ENCODE assay signal across 9 cellular contexts in the genomic region with DNA sequence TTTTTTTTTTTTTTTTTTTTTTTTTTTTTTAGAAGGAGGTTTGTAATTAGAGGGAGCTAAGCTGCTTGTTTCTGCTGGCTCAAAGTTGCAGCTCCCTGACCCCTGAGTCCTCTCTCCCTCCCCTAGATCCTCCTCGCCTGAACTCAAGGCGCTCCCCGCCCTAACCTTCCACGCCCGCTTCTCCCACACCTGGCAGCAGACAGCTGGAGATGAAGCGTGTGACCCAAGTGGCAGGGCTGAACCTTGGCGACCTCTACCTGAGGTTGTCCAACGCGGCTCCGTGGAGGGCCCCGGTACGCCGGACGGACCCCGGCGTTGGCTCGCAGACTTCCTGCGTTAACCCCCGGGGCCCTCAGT. TPM values are rescaled to one million over a fixed set of nuclear protein-coding genes. Genes with fewer than 3 reads are reported as not detected.
DNase-seq lines count a peak whose midpoint lies in the region; ATAC-seq and TF ChIP-seq lines count a peak whose summit lies in the region.
"Had no signal": no experiment of that assay in that cellular context is flagged by ENCODE, and none has a peak within 500 bp of the region (broad histone marks: within the 10 kb centered on the region; RNA-seq: fewer than 3 reads in every experiment).

No MANE protein-coding gene starts in this region.

- H3K9ac ChIP-seq in HUES64 (ENCODE audit: low read depth, low read length) = peak overlapping the region; percentile 53

- DNase-seq in choroid plexus epithelial cell (ENCODE audit: low read depth) = no peak
- peak; percentile 23 for DNase-seq in kidney tubule cell (ENCODE audit: low spot score)
- no peak for DNase-seq in stomach
- DNase-seq in NCI-H2081 treated with DMSO at 0.1 percent for 48 hours (lab: John Stamatoyannopoulos, UW) = no peak
- DNase-seq in foreskin melanocyte = no peak
- DNase-seq in activated T-helper 2 cell treated with anti-CD3 and anti-CD28 coated beads, Interferon-gamma antibody, Interleukin-2, Interleukin-4, amounts not matched to agents 10 μg/mL and 5 μg/mL and 100 μg/mL, durations not matched to agents 14 hours and 24 hours and 36 hours (ENCODE audit: low spot score) = no peak
- DNase-seq: activated CD4-positive, alpha-beta memory T cell treated with anti-CD3 and anti-CD28 coated beads, Interleukin-2, amount 10 ng/mL, durations not matched to agents 7 days and 5 days had no signal

- no peaks in the 10 kb centered on the region for H3K4me1 Mint-ChIP-seq in activated T-helper 2 cell treated with anti-CD3 and anti-CD28 coated beads, Interferon-gamma antibody, Interleukin-2, Interleukin-4, amounts not matched to agents 10 μg/mL and 5 μg/mL and 100 μg/mL, durations not matched to agents 14 hours and 24 hours and 36 hours (ENCODE audit: low read depth)
- peaks cover 6% of the 10 kb centered on the region for H3K4me1 Mint-ChIP-seq in stimulated activated memory B cell treated with anti-CD40 and anti-IgM and Interleukin-4, amounts not matched to agents 10 μg/mL and 1 μg/mL and 100 μg/mL, for 72 hours
- H3K4me1 Mint-ChIP-seq: activated CD4-positive, alpha-beta memory T cell treated with anti-CD3 and anti-CD28 coated beads, Interleukin-2, amount 10 ng/mL, durations not matched to agents 7 days and 5 days had no signal

- H3K36me3 Mint-ChIP-seq in activated T-helper 2 cell treated with anti-CD3 and anti-CD28 coated beads, Interferon-gamma antibody, Interleukin-2, Interleukin-4, amounts not matched to agents 10 μg/mL and 5 μg/mL and 100 μg/mL, durations not matched to agents 14 hours and 24 hours and 36 hours (ENCODE audit: low read depth) = no peaks in the 10 kb centered on the region
- H3K36me3 Mint-ChIP-seq in stimulated activated memory B cell treated with anti-CD40 and anti-IgM and Interleukin-4, amounts not matched to agents 10 μg/mL and 1 μg/mL and 100 μg/mL, for 72 hours = no peaks in the 10 kb centered on the region

- H3K4me1 ChIP-seq in HUES64 (ENCODE audit: insufficient read depth, low read length) (no peaks in the 10 kb centered on the region), stomach (peaks cover 7 to 47% (median 24%) of the 10 kb centered on the region in 4 donors)

- H3K36me3 ChIP-seq in HUES64 (ENCODE audit: insufficient read depth, low read length) (no peaks in the 10 kb centered on the region), stomach (no peaks in the 10 kb centered on the region)

- intact Hi-C loops in stomach (cut with DNase I; ENCODE audit: low total_unique reads) = no loop called here
- intact Hi-C loops in activated T-helper 2 cell treated with anti-CD3 and anti-CD28 coated beads, Interferon-gamma antibody, Interleukin-2, Interleukin-4, amounts not matched to agents 10 μg/mL and 5 μg/mL and 100 μg/mL, durations not matched to agents 14 hours and 24 hours and 36 hours (cut with micrococcal nuclease) = no loop called here

- no peak for TF ChIP-seq POLR2A in stomach (IDR thresholded peaks at IDR 0.05)

- peaks cover 58% of the 10 kb centered on the region for H3K27me3 ChIP-seq in HUES64 (ENCODE audit: insufficient read depth, low read length)
- H3K27me3 ChIP-seq in stomach = peaks cover 7 to 25% (median 22%) of the 10 kb centered on the region in 3 donors

- no peak overlapping the region for H3K4me3 Mint-ChIP-seq in activated T-helper 2 cell treated with anti-CD3 and anti-CD28 coated beads, Interferon-gamma antibody, Interleukin-2, Interleukin-4, amounts not matched to agents 10 μg/mL and 5 μg/mL and 100 μg/mL, durations not matched to agents 14 hours and 24 hours and 36 hours (ENCODE audit: low read depth)
- H3K4me3 Mint-ChIP-seq in stimulated activated memory B cell treated with anti-CD40 and anti-IgM and Interleukin-4, amounts not matched to agents 10 μg/mL and 1 μg/mL and 100 μg/mL, for 72 hours = no peak overlapping the region
- H3K4me3 Mint-ChIP-seq: activated CD4-positive, alpha-beta memory T cell treated with anti-CD3 and anti-CD28 coated beads, Interleukin-2, amount 10 ng/mL, durations not matched to agents 7 days and 5 days had no signal

- H3K27ac ChIP-seq in HUES64 (ENCODE audit: low read depth, low read length) = no peak overlapping the region
- H3K27ac ChIP-seq in stomach = peak overlapping the region in 4 of 5 donors; percentile 1 to 74 (median 41)

- H3K27me3 Mint-ChIP-seq in activated T-helper 2 cell treated with anti-CD3 and anti-CD28 coated beads, Interferon-gamma antibody, Interleukin-2, Interleukin-4, amounts not matched to agents 10 μg/mL and 5 μg/mL and 100 μg/mL, durations not matched to agents 14 hours and 24 hours and 36 hours (ENCODE audit: low read depth) = peaks cover 24% of the 10 kb centered on the region
- H3K27me3 Mint-ChIP-seq in stimulated activated memory B cell treated with anti-CD40 and anti-IgM and Interleukin-4, amounts not matched to agents 10 μg/mL and 1 μg/mL and 100 μg/mL, for 72 hours = peaks cover 52% of the 10 kb centered on the region

- TF ChIP-seq EP300 in stomach (IDR thresholded peaks at IDR 0.05) = no peak

- H3K9me3 ChIP-seq in HUES64 (ENCODE audit: insufficient read depth, low read depth, low read length) = no peaks in the 10 kb centered on the region
- no peaks in the 10 kb centered on the region for H3K9me3 ChIP-seq in stomach

- ATAC-seq in stimulated activated memory B cell treated with anti-CD40 and anti-IgM and Interleukin-4, amounts not matched to agents 10 μg/mL and 1 μg/mL and 100 μg/mL, for 72 hours = no peak

- H3K27ac Mint-ChIP-seq in activated T-helper 2 cell treated with anti-CD3 and anti-CD28 coated beads, Interferon-gamma antibody, Interleukin-2, Interleukin-4, amounts not matched to agents 10 μg/mL and 5 μg/mL and 100 μg/mL, durations not matched to agents 14 hours and 24 hours and 36 hours = no peak overlapping the region
- no peak overlapping the region for H3K27ac Mint-ChIP-seq in stimulated activated memory B cell treated with anti-CD40 and anti-IgM and Interleukin-4, amounts not matched to agents 10 μg/mL and 1 μg/mL and 100 μg/mL, for 72 hours
- H3K27ac Mint-ChIP-seq: activated CD4-positive, alpha-beta memory T cell treated with anti-CD3 and anti-CD28 coated beads, Interleukin-2, amount 10 ng/mL, durations not matched to agents 7 days and 5 days had no signal

- TF ChIP-seq CTCF in choroid plexus epithelial cell (conservative IDR thresholded peaks at IDR 0.05; ENCODE audit: low read depth, low read length) (no peak), stomach (IDR thresholded peaks at IDR 0.05) (no peak)

- H3K4me3 ChIP-seq in HUES64 (ENCODE audit: low read length) = peak overlapping the region; percentile 81
- H3K4me3 ChIP-seq in choroid plexus epithelial cell (ENCODE audit: low read depth, low read length) = peak overlapping the region; percentile 55
- peak overlapping the region; percentile 40 to 57 (median 50) for H3K4me3 ChIP-seq in stomach

- no peaks in the 10 kb centered on the region for H3K9me3 Mint-ChIP-seq in activated T-helper 2 cell treated with anti-CD3 and anti-CD28 coated beads, Interferon-gamma antibody, Interleukin-2, Interleukin-4, amounts not matched to agents 10 μg/mL and 5 μg/mL and 100 μg/mL, durations not matched to agents 14 hours and 24 hours and 36 hours
- H3K9me3 Mint-ChIP-seq in stimulated activated memory B cell treated with anti-CD40 and anti-IgM and Interleukin-4, amounts not matched to agents 10 μg/mL and 1 μg/mL and 100 μg/mL, for 72 hours = no peaks in the 10 kb centered on the region
- H3K9me3 Mint-ChIP-seq: activated CD4-positive, alpha-beta memory T cell treated with anti-CD3 and anti-CD28 coated beads, Interleukin-2, amount 10 ng/mL, durations not matched to agents 7 days and 5 days had no signal

- under 1% methylated on average over 19 of the region's 19 CpGs for WGBS in HUES64
- WGBS in stomach, 5 donors = 4 to 9% (median 5%) methylated on average over 14 to 19 of the region's 19 CpGs

RNA-seq across cellular contexts. Expression of a gene that starts 0.8 kb away (rescaled TPM):
- 0.20 TPM for polyA plus RNA-seq in HUES64 (2013, experiment 1 of 2)
- not detected for polyA plus RNA-seq in HUES64 (2013, experiment 2 of 2)
- 1 to 10 TPM in 3 of 5 donors, not detected in 2; 1.8 to 3.1 (median 2.2) TPM for total RNA-seq in stomach
- 1 to 10 TPM in 1 of 3 donors, under 1 TPM in 1, not detected in 1; 0.31 to 1.5 TPM for polyA plus RNA-seq in stomach
- not detected in 2 replicates for total RNA-seq in activated T-helper 2 cell treated with anti-CD3 and anti-CD28 coated beads, Interferon-gamma antibody, Interleukin-2, Interleukin-4, amounts not matched to agents 10 μg/mL and 5 μg/mL and 100 μg/mL, durations not matched to agents 14 hours and 24 hours and 36 hours
- total RNA-seq: activated CD4-positive, alpha-beta memory T cell treated with anti-CD3 and anti-CD28 coated beads, Interleukin-2, amount 10 ng/mL, durations not matched to agents 7 days and 5 days had no signal
